ENCODE assay signal across 33 cellular contexts in the genomic region with DNA sequence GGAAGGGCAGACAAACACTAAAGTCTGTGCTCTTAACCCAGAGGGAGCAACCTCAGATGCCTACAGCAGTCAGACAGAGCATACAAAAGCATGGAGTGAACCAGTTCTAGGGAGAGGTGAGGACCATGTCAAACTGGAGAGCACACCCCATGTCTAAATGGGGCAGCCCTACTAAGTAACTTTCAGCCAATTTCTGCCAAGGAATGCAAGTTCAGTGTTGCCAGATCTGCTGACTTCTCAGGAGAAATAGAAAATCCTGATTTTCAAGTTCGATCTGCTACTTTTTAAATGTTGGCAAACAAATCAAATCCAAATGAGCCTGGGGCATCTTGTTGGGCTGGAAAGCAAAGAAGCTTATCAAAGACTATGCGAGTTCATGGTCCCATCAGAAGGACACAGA. TPM values are rescaled to one million over a fixed set of nuclear protein-coding genes. Genes with fewer than 3 reads are reported as not detected.
"Had no signal": no experiment of that assay in that cellular context is flagged by ENCODE, and none has a peak within 500 bp of the region (broad histone marks: within the 10 kb centered on the region; RNA-seq: fewer than 3 reads in every experiment).

No MANE protein-coding gene starts in this region.

- ATAC-seq: activated CD4-positive, CD25-positive, alpha-beta regulatory T cell treated with anti-CD3 and anti-CD28 coated beads, Interleukin-2, amount 50 U/mL, for 24 hours; gastrocnemius medialis; left cardiac atrium; left ventricle myocardium superior; sciatic nerve; stimulated activated effector memory CD8-positive, alpha-beta T cell treated with anti-CD3 and anti-CD28 coated beads, Interleukin-12 subunit alpha, Interleukin-12 subunit beta, amount 100 ng/mL, for 72 hours had no signal

- DNase-seq: activated CD4-positive, alpha-beta T cell treated with anti-CD3 and anti-CD28 coated beads for 48 hours; activated CD4-positive, alpha-beta T cell treated with anti-CD3 and anti-CD28 coated beads, Interleukin-2, amount 50 U/mL, for 48 hours; activated CD8-positive, alpha-beta memory T cell treated with anti-CD3 and anti-CD28 coated beads, Interleukin-2, amount 50 U/mL, for 4 hours; activated effector memory CD4-positive, alpha-beta T cell treated with anti-CD3 and anti-CD28 coated beads, Interleukin-2, amount 50 U/mL, for 16 hours; activated naive CD4-positive, alpha-beta T cell treated with anti-CD3 and anti-CD28 coated beads for 36 hours; activated naive CD8-positive, alpha-beta T cell treated with anti-CD3 and anti-CD28 coated beads for 36 hours; activated T-cell treated with anti-CD3 and anti-CD28 coated beads, Interleukin-2, amount 50 U/mL, for 1 hour; adrenal gland; aorta; caudate nucleus; cortex of kidney; gastrocnemius medialis; glutamatergic neuron; islet precursor cell; left cardiac atrium; left ventricle myocardium superior; retina; stimulated activated CD4-positive, alpha-beta T cell treated with anti-CD3 and anti-CD28 coated beads, Interleukin-4, amount 100 ng/mL, for 24 hours; T-helper 9 cell; WERI-Rb-1 had no signal

- H3K9me3 Mint-ChIP-seq: activated naive CD4-positive, alpha-beta T cell treated with anti-CD3 and anti-CD28 coated beads for 36 hours; activated naive CD8-positive, alpha-beta T cell treated with anti-CD3 and anti-CD28 coated beads for 36 hours; activated T-helper 1 cell treated with anti-CD3 and anti-CD28 coated beads, Interleukin-12 subunit alpha, Interleukin-12 subunit beta, Interleukin-2, Interleukin-4 antibody, amounts not matched to agents 30 ng/mL and 10 ng/mL and 1 ng/mL, durations not matched to agents 14 hours and 24 hours and 36 hours; nephron; stimulated activated effector memory CD8-positive, alpha-beta T cell treated with anti-CD3 and anti-CD28 coated beads, Interleukin-12 subunit alpha, Interleukin-12 subunit beta, amount 100 ng/mL, for 72 hours; stimulated activated naive CD8-positive, alpha-beta T cell treated with anti-CD3 and anti-CD28 coated beads, Interleukin-15, Interleukin-2, amounts not matched to agents 100 ng/mL and 50 ng/mL, for 24 hours had no signal

- H3K27ac ChIP-seq: adrenal gland, gastrocnemius medialis, WERI-Rb-1 had no signal

- H3K4me1 ChIP-seq: adrenal gland, gastrocnemius medialis had no signal

- H3K27ac Mint-ChIP-seq: activated naive CD4-positive, alpha-beta T cell treated with anti-CD3 and anti-CD28 coated beads for 36 hours; activated naive CD8-positive, alpha-beta T cell treated with anti-CD3 and anti-CD28 coated beads for 36 hours; activated T-helper 1 cell treated with anti-CD3 and anti-CD28 coated beads, Interleukin-12 subunit alpha, Interleukin-12 subunit beta, Interleukin-2, Interleukin-4 antibody, amounts not matched to agents 30 ng/mL and 10 ng/mL and 1 ng/mL, durations not matched to agents 14 hours and 24 hours and 36 hours; brain; nephron; stimulated activated effector memory CD8-positive, alpha-beta T cell treated with anti-CD3 and anti-CD28 coated beads, Interleukin-12 subunit alpha, Interleukin-12 subunit beta, amount 100 ng/mL, for 72 hours; stimulated activated naive CD8-positive, alpha-beta T cell treated with anti-CD3 and anti-CD28 coated beads, Interleukin-15, Interleukin-2, amounts not matched to agents 100 ng/mL and 50 ng/mL, for 24 hours had no signal

- H3K9me3 ChIP-seq: adrenal gland, gastrocnemius medialis had no signal

- H3K4me3 Mint-ChIP-seq: activated naive CD4-positive, alpha-beta T cell treated with anti-CD3 and anti-CD28 coated beads for 36 hours; activated naive CD8-positive, alpha-beta T cell treated with anti-CD3 and anti-CD28 coated beads for 36 hours; activated T-helper 1 cell treated with anti-CD3 and anti-CD28 coated beads, Interleukin-12 subunit alpha, Interleukin-12 subunit beta, Interleukin-2, Interleukin-4 antibody, amounts not matched to agents 30 ng/mL and 10 ng/mL and 1 ng/mL, durations not matched to agents 14 hours and 24 hours and 36 hours; brain; nephron; stimulated activated effector memory CD8-positive, alpha-beta T cell treated with anti-CD3 and anti-CD28 coated beads, Interleukin-12 subunit alpha, Interleukin-12 subunit beta, amount 100 ng/mL, for 72 hours; stimulated activated naive CD8-positive, alpha-beta T cell treated with anti-CD3 and anti-CD28 coated beads, Interleukin-15, Interleukin-2, amounts not matched to agents 100 ng/mL and 50 ng/mL, for 24 hours had no signal

- H3K4me3 ChIP-seq: adrenal gland, gastrocnemius medialis, skin epidermis had no signal

- H3K36me3 Mint-ChIP-seq: activated naive CD8-positive, alpha-beta T cell treated with anti-CD3 and anti-CD28 coated beads for 36 hours; brain; stimulated activated effector memory CD8-positive, alpha-beta T cell treated with anti-CD3 and anti-CD28 coated beads, Interleukin-12 subunit alpha, Interleukin-12 subunit beta, amount 100 ng/mL, for 72 hours had no signal

- H3K4me1 Mint-ChIP-seq: activated naive CD8-positive, alpha-beta T cell treated with anti-CD3 and anti-CD28 coated beads for 36 hours; stimulated activated effector memory CD8-positive, alpha-beta T cell treated with anti-CD3 and anti-CD28 coated beads, Interleukin-12 subunit alpha, Interleukin-12 subunit beta, amount 100 ng/mL, for 72 hours had no signal

- H3K36me3 ChIP-seq: adrenal gland, gastrocnemius medialis, WERI-Rb-1 had no signal

RNA-seq across cellular contexts. Expression of a gene that starts 17.5 kb away (rescaled TPM):
- total RNA-seq: activated CD8-positive, alpha-beta memory T cell treated with anti-CD3 and anti-CD28 coated beads for 36 hours; activated naive CD4-positive, alpha-beta T cell treated with anti-CD3 and anti-CD28 coated beads for 36 hours; activated naive CD8-positive, alpha-beta T cell treated with anti-CD3 and anti-CD28 coated beads for 36 hours; activated T-helper 1 cell treated with anti-CD3 and anti-CD28 coated beads, Interleukin-12 subunit alpha, Interleukin-12 subunit beta, Interleukin-2, Interleukin-4 antibody, amounts not matched to agents 30 ng/mL and 10 ng/mL and 1 ng/mL, durations not matched to agents 14 hours and 24 hours and 36 hours; chondrocyte; endothelial cell of umbilical vein; osteocyte; T-helper 1 cell treated with Interleukin-12 subunit alpha and Interleukin-12 subunit beta and Interleukin-4 antibody, amounts not matched to agents 30 ng/mL and 1 ng/mL, for 36 hours had no signal
